Comparison of ENCODE assay signal across 20 cellular contexts in genomic region chr6:168147205-168147738, GRCh38.
DNase-seq lines count a peak whose midpoint lies in the region; ATAC-seq and TF ChIP-seq lines count a peak whose summit lies in the region.
"Had no signal": no experiment of that assay in that cellular context is flagged by ENCODE, and none has a peak within 500 bp of the region (broad histone marks: within the 10 kb centered on the region; RNA-seq: fewer than 3 reads in every experiment).

No MANE protein-coding gene starts in this region.

- H3K4me1 Mint-ChIP-seq in immature natural killer cell, result no peaks in the 10 kb centered on the region
- H3K4me1 Mint-ChIP-seq: activated CD4-positive, alpha-beta T cell treated with anti-CD3 and anti-CD28 coated beads, Interleukin-2, amount 10 ng/mL, durations not matched to agents 24 days and 14 days; activated naive CD4-positive, alpha-beta T cell treated with anti-CD3 and anti-CD28 coated beads, Interleukin-2, amount 10 ng/mL, durations not matched to agents 7 days and 5 days had no signal

- ATAC-seq in left colon, result peak; percentile 70
- ATAC-seq: HepG2; natural killer cell treated with Interleukin-12 subunit alpha and Interleukin-12 subunit beta and Interleukin-15 and Interleukin-18, amount 100 ng/mL, for 72 hours had no signal

- no peaks in the 10 kb centered on the region for H3K4me1 ChIP-seq in BE2C
- H3K4me1 ChIP-seq: Caco-2, prostate gland, spleen had no signal

- no peak for TF ChIP-seq CTCF in BE2C (IDR thresholded peaks at IDR 0.05; ENCODE audit: low read depth, low read length)

- no peaks in the 10 kb centered on the region for H3K36me3 Mint-ChIP-seq in immature natural killer cell
- H3K36me3 Mint-ChIP-seq: activated naive CD4-positive, alpha-beta T cell treated with anti-CD3 and anti-CD28 coated beads, Interleukin-2, amount 10 ng/mL, durations not matched to agents 7 days and 5 days; natural killer cell treated with Interleukin-12 subunit alpha and Interleukin-12 subunit beta and Interleukin-15 and Interleukin-18, amount 100 ng/mL, for 72 hours had no signal

- H3K9me3 ChIP-seq in BE2C, result no peaks in the 10 kb centered on the region
- H3K9me3 ChIP-seq: Caco-2, MG63, prostate gland, spleen had no signal

- H3K27me3 Mint-ChIP-seq in immature natural killer cell (ENCODE audit: low read depth in 3 of 3), result peaks cover 1 to 13% (median 3%) of the 10 kb centered on the region in 3 donors
- H3K27me3 Mint-ChIP-seq: activated naive CD4-positive, alpha-beta T cell treated with anti-CD3 and anti-CD28 coated beads, Interleukin-2, amount 10 ng/mL, durations not matched to agents 7 days and 5 days had no signal

- intact Hi-C loops in left colon (cut with DNase I, micrococcal nuclease), result no loop called here

- H3K36me3 ChIP-seq in BE2C, result no peaks in the 10 kb centered on the region
- H3K36me3 ChIP-seq: MG63, prostate gland, spleen had no signal

- H3K9me3 Mint-ChIP-seq in immature natural killer cell, result peaks cover 0 to 2% (median 0%) of the 10 kb centered on the region in 6 donors
- H3K9me3 Mint-ChIP-seq: activated CD4-positive, alpha-beta T cell treated with anti-CD3 and anti-CD28 coated beads, Interleukin-2, amount 10 ng/mL, durations not matched to agents 24 days and 14 days; activated naive CD4-positive, alpha-beta T cell treated with anti-CD3 and anti-CD28 coated beads, Interleukin-2, amount 10 ng/mL, durations not matched to agents 7 days and 5 days; natural killer cell treated with Interleukin-12 subunit alpha and Interleukin-12 subunit beta and Interleukin-15 and Interleukin-18, amount 100 ng/mL, for 72 hours had no signal

- H3K27me3 ChIP-seq in BE2C, result peaks cover 8% of the 10 kb centered on the region; the same call in 1 of the 2 replicates
- H3K27me3 ChIP-seq: MG63 had no signal

- DNase-seq in DMS79 treated with DMSO at 0.1 percent for 48 hours (lab: John Stamatoyannopoulos, UW) (peak; percentile 44), NCI-H1092 treated with DMSO at 0.1 percent for 48 hours (lab: John Stamatoyannopoulos, UW) (peak; percentile 89), NCI-H524 (lab: John Stamatoyannopoulos, UW) (peak; percentile 98), left colon (peak in 1 of 2 donors; percentile 23), immature natural killer cell (no peak), BE2C (no peak), OCI-M1 (lab: John Stamatoyannopoulos, UW) (no peak)
- no peak for DNase-seq in stimulated activated CD4-positive, alpha-beta T cell treated with anti-CD3 and anti-CD28 coated beads, Interleukin-4, amount 100 ng/mL, for 1 hour
- DNase-seq: activated CD4-positive, alpha-beta T cell treated with anti-CD3 and anti-CD28 coated beads, Interleukin-2, amount 10 ng/mL, durations not matched to agents 24 days and 14 days; activated naive CD4-positive, alpha-beta T cell treated with anti-CD3 and anti-CD28 coated beads, Interleukin-2, amount 10 ng/mL, durations not matched to agents 7 days and 5 days; activated T-cell treated with anti-CD3 and anti-CD28 coated beads, Interleukin-2, amount 50 U/mL, for 1 hour; AML-193; aorta; Caco-2; mesenchymal stem cell; MG63; spleen had no signal

- no peak overlapping the region for H3K4me3 ChIP-seq in BE2C (ENCODE audit: low read depth, low read length)
- H3K4me3 ChIP-seq: MG63, prostate gland, spleen had no signal

- H3K27ac Mint-ChIP-seq in immature natural killer cell, result no peak overlapping the region
- H3K27ac Mint-ChIP-seq: activated CD4-positive, alpha-beta T cell treated with anti-CD3 and anti-CD28 coated beads, Interleukin-2, amount 10 ng/mL, durations not matched to agents 24 days and 14 days; activated naive CD4-positive, alpha-beta T cell treated with anti-CD3 and anti-CD28 coated beads, Interleukin-2, amount 10 ng/mL, durations not matched to agents 7 days and 5 days; natural killer cell treated with Interleukin-12 subunit alpha and Interleukin-12 subunit beta and Interleukin-15 and Interleukin-18, amount 100 ng/mL, for 72 hours had no signal

- H3K4me3 Mint-ChIP-seq in immature natural killer cell, result no peak overlapping the region
- H3K4me3 Mint-ChIP-seq: activated CD4-positive, alpha-beta T cell treated with anti-CD3 and anti-CD28 coated beads, Interleukin-2, amount 10 ng/mL, durations not matched to agents 24 days and 14 days; activated naive CD4-positive, alpha-beta T cell treated with anti-CD3 and anti-CD28 coated beads, Interleukin-2, amount 10 ng/mL, durations not matched to agents 7 days and 5 days; natural killer cell treated with Interleukin-12 subunit alpha and Interleukin-12 subunit beta and Interleukin-15 and Interleukin-18, amount 100 ng/mL, for 72 hours had no signal

Comparison
In these comparisons a context has a peak if more than half of its experiments do, and no peak if none do; other contexts are left out.
1. DNase-seq: peak in DMS79 treated with DMSO at 0.1 percent for 48 hours (single experiment), NCI-H1092 treated with DMSO at 0.1 percent for 48 hours (single experiment) and NCI-H524 (2 of 2); none in immature natural killer cell (0 of 3), stimulated activated CD4-positive, alpha-beta T cell treated with anti-CD3 and anti-CD28 coated beads, Interleukin-4, amount 100 ng/mL, for 1 hour (single experiment), BE2C (single experiment) and OCI-M1 (single experiment).